8 cellular contexts compared by ENCODE assay signal in the genomic region with DNA sequence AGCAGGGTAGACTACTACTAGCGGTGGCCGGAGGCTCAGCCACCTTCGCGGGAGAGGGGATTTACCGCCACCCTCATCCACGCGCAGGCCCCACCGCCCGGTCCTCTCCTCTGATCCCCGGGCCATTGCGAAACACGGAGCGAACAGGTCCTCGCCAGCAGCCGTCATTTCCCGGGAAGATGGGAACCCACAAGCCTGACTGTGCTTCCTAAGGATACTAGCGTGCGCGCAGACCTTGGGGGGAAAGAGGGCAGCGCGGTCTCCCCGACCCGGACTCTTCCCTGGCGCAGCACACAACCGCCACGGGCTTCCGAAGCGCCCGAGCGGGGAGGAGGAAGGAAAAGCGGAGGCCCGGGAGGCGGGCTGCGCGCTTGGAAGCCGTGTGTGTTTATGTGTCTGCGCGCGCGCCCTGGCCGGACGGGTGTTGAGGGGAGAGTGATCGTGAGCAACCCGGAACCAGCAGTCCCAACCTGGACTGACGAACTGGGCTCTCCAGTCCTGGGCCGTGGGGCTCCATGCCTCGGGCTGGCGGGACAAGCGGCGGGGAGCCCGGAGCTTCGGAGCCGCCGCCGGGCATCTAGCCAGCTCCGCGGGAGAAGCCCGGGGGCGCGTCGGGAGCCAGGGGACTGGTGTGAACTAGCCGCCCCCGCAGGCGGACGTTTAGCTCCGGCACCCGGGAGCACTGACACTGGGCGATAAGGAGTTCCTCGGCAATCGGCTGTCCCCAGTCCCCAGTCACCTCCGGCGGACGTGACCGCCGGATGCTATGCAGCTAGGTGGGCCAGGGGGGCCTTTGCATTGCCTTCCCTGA.
DNase-seq lines count a peak whose midpoint lies in the region; ATAC-seq and TF ChIP-seq lines count a peak whose summit lies in the region.

No MANE protein-coding gene starts in this region.

- peak overlapping the region; percentile 100 for H3K9ac ChIP-seq in OCI-LY3 (ENCODE audit: low read length)
- no peak overlapping the region for H3K9ac ChIP-seq in mammary epithelial cell (ENCODE audit: insufficient read depth, low read length)

- H3K4me3 ChIP-seq in GM08714 (ENCODE audit: low read length) (peak overlapping the region; percentile 41; the same call in 1 of the 2 replicates), OCI-LY3 (ENCODE audit: low read length) (peak overlapping the region; percentile 91), mammary epithelial cell (replicated peaks in 1 of 3; ENCODE audit: insufficient read depth in 1 of 3, low read depth in 2 of 3, low read length in 3 of 3) (peak overlapping the region; percentile 20 to 42 (median 36))

- H3K79me2 ChIP-seq in OCI-LY3 (ENCODE audit: low read length) (peaks cover 51% of the 10 kb centered on the region), mammary epithelial cell (ENCODE audit: insufficient read depth, low read length) (no peaks in the 10 kb centered on the region)

- intact Hi-C loops in mammary epithelial cell (cut with micrococcal nuclease): loop anchor here (10.0 kb wide), 1 partner anchor 92 kb away; no protein-coding TSS in a partner anchor

- BruUV-seq in mammary epithelial cell (replicated peaks; lab: Mats Ljungman, UMichigan): no TSS peak

- H3K4me2 ChIP-seq in OCI-LY3 (ENCODE audit: low read length): peak overlapping the region; percentile 93
- H3K4me2 ChIP-seq in mammary epithelial cell (ENCODE audit: insufficient read depth, low read depth, low read length): peak overlapping the region; percentile 71

- in situ Hi-C loops in mammary epithelial cell (cut with MboI; ENCODE audit: low sequenced_read_pairs in 2 of 2): loop anchor here in 1 of 2 donors (25.0 kb wide), 1 partner anchor 360 kb away; no protein-coding TSS in a partner anchor

- no peaks in the 10 kb centered on the region for H3K36me3 ChIP-seq in OCI-LY3 (replicated peaks; ENCODE audit: low read depth, low read length)
- no peaks in the 10 kb centered on the region for H3K36me3 ChIP-seq in mammary epithelial cell (ENCODE audit: insufficient read depth, low read length)

- H2AFZ ChIP-seq in OCI-LY3 (ENCODE audit: low read depth, low read length) (peak overlapping the region; percentile 29; the same call in 1 of the 2 replicates), mammary epithelial cell (ENCODE audit: low read depth, low read length) (peak overlapping the region; percentile 59)

- DNase-seq in mammary epithelial cell (peak; percentile 32), HuH-7.5 (ENCODE audit: low spot score) (no peak), NCI-H82 (lab: John Stamatoyannopoulos, UW) (no peak)
- DNase-seq in stimulated activated naive CD8-positive, alpha-beta T cell treated with anti-CD3 and anti-CD28 coated beads, Interleukin-15, Interleukin-2, amounts not matched to agents 100 U/mL and 50 U/mL, for 24 hours: peak; percentile 45

- H4K20me1 ChIP-seq in OCI-LY3 (ENCODE audit: insufficient read depth, low read length) (no peaks in the 10 kb centered on the region), mammary epithelial cell (ENCODE audit: insufficient read depth, low read length) (no peaks in the 10 kb centered on the region)

- no peak for ATAC-seq in stimulated activated naive CD8-positive, alpha-beta T cell treated with anti-CD3 and anti-CD28 coated beads, Interleukin-15, Interleukin-2, amounts not matched to agents 100 U/mL and 50 U/mL, for 24 hours
- no peak for ATAC-seq in GM19324 (IDR thresholded peaks at IDR 0.05; ENCODE audit: low FRiP score, unreplicated experiment)

- H3K4me1 ChIP-seq in OCI-LY3 (ENCODE audit: low read length): peaks cover 66% of the 10 kb centered on the region
- peaks cover 13% of the 10 kb centered on the region for H3K4me1 ChIP-seq in mammary epithelial cell (ENCODE audit: insufficient read depth, low read length)

- TF ChIP-seq CTCF in OCI-LY3 (IDR thresholded peaks at IDR 0.05; ENCODE audit: low read depth, low read length) (no peak), mammary epithelial cell (conservative IDR thresholded peaks at IDR 0.05 in 1 of 2, IDR thresholded peaks at IDR 0.05 in 1 of 2; ENCODE audit: extremely low read depth in 1 of 2, insufficient read depth in 1 of 2, low read depth in 1 of 2, low read length in 2 of 2) (no peak)

- H3K9me3 ChIP-seq in OCI-LY3 (ENCODE audit: insufficient read depth, low read length) (no peaks in the 10 kb centered on the region), mammary epithelial cell (replicated peaks; ENCODE audit: insufficient read depth, low read length) (peaks cover 7% of the 10 kb centered on the region)

- peaks cover 3% of the 10 kb centered on the region for H3K27me3 ChIP-seq in OCI-LY3 (ENCODE audit: low read depth, low read length)
- H3K27me3 ChIP-seq in mammary epithelial cell (ENCODE audit: insufficient read depth, low read length): peaks cover 70% of the 10 kb centered on the region
- H3K27me3 ChIP-seq in layer of hippocampus (ENCODE audit: control insufficient read depth, insufficient read depth, low read length): no peaks in the 10 kb centered on the region

- dilution Hi-C loops in mammary epithelial cell (cut with HindIII; ENCODE audit: low sequenced_read_pairs): no loop called here

- 16% methylated on average over 27 of the region's 75 CpGs for WGBS in mammary epithelial cell (ENCODE audit: low coverage, missing lambda C conversion rate)

- peak overlapping the region; percentile 90 for H3K27ac ChIP-seq in OCI-LY3 (ENCODE audit: low read length)
- H3K27ac ChIP-seq in mammary epithelial cell (ENCODE audit: insufficient read depth, low read depth, low read length): no peak overlapping the region
- H3K27ac ChIP-seq in layer of hippocampus (ENCODE audit: low read depth, low read length): peak overlapping the region; percentile 38

- CTCF ChIA-PET in mammary epithelial cell (lab: Charles Lee; ENCODE audit: low non-redundant PET): no interaction called here

Comparison
In these comparisons a context has a peak if more than half of its experiments do, and no peak if none do; other contexts are left out.
1. H3K4me3 ChIP-seq: peak in every context shown above with its lines; median percentile 91 in OCI-LY3; 41 in GM08714; 36 in mammary epithelial cell.
2. DNase-seq: peak in mammary epithelial cell (single experiment) and stimulated activated naive CD8-positive, alpha-beta T cell treated with anti-CD3 and anti-CD28 coated beads, Interleukin-15, Interleukin-2, amounts not matched to agents 100 U/mL and 50 U/mL, for 24 hours (single experiment); none in HuH-7.5 (single experiment) and NCI-H82 (single experiment).